8 cellular contexts compared by ENCODE assay signal in the genomic region with DNA sequence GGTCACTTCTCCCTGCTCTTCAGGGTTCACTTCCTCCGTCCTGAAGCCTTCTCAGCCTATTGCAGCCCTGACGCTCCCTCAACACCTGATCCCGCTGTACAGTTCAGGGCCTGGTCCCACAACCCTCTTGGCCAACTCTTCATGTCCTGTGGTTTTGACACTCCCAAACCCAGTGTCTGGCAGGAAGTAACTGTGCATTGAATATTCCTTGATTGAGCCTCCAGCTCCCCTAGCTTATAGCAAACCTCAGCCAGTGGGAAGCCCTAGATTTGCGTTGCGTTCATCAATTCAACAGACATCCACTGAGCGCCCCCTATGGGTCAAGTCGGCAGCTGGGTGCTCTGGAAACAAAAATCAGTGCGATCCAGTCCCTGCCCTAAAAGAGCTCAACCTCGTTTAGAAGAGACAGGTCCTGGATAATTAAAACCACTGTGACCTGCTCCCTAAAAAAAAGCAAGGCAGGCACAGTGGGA. TPM values are rescaled to one million over a fixed set of nuclear protein-coding genes. Genes with fewer than 3 reads are reported as not detected.
DNase-seq lines count a peak whose midpoint lies in the region; ATAC-seq and FAIRE-seq lines count a peak whose summit lies in the region.

No MANE protein-coding gene starts in this region.

- CTCF ChIA-PET in activated CD4-positive, alpha-beta memory T cell treated with anti-CD3 and anti-CD28 coated beads, Interleukin-2, amount 10 ng/mL, durations not matched to agents 7 days and 5 days (lab: Charles Lee), result interaction anchor here (0.6 to 2.6 kb wide), 12 partner anchors 9 to 880 kb away, joined by 3 to 18 read pairs (median 4); partner anchors contain the start of genes CLPX, PARP16 and PDCD7

- no peak for FAIRE-seq in RCC 7860 (lab: Jason Lieb, UNC)

- no peak overlapping the region for H3K27ac Mint-ChIP-seq in activated CD4-positive, alpha-beta memory T cell treated with anti-CD3 and anti-CD28 coated beads, Interleukin-2, amount 10 ng/mL, durations not matched to agents 7 days and 5 days

- no peak for ATAC-seq in GM21825 (IDR thresholded peaks at IDR 0.05; ENCODE audit: unreplicated experiment)

- H3K36me3 ChIP-seq in ES-I3 (ENCODE audit: insufficient read depth, low read length) (no peaks in the 10 kb centered on the region; the same call in 1 of the 2 replicates), esophagus (ENCODE audit: control insufficient read depth in 2 of 2, insufficient read depth in 2 of 2, low read length in 1 of 2) (peaks cover 5 to 27% of the 10 kb centered on the region in 2 donors)

- peaks cover 5% of the 10 kb centered on the region; the same call in 1 of the 2 replicates for H3K4me1 ChIP-seq in ES-I3 (ENCODE audit: insufficient read depth, low read length)
- H3K4me1 ChIP-seq in esophagus (ENCODE audit: control insufficient read depth in 2 of 2, insufficient read depth in 2 of 2, low read length in 1 of 2), result peaks cover 0 to 11% of the 10 kb centered on the region in 2 donors

- WGBS in esophagus, 2 donors, result 25 to 41% methylated on average over 9 of the region's 9 CpGs

- no peak overlapping the region for H3K4me3 ChIP-seq in esophagus (ENCODE audit: low read depth in 1 of 2, low read length in 2 of 2)

- DNase-seq in LHCN-M2 (ENCODE audit: low read depth) (peak; percentile 32), middle frontal gyrus (ENCODE audit: extremely low spot score, low spot score) (peak; percentile 64), stromal cell of bone marrow (ENCODE audit: low read depth) (peak; percentile 38), RCC 7860 (ENCODE audit: low spot score) (no peak)
- peak; percentile 57 for DNase-seq in activated CD4-positive, alpha-beta memory T cell treated with anti-CD3 and anti-CD28 coated beads, Interleukin-2, amount 10 ng/mL, durations not matched to agents 7 days and 5 days

- POLR2A ChIA-PET in activated CD4-positive, alpha-beta memory T cell treated with anti-CD3 and anti-CD28 coated beads, Interleukin-2, amount 10 ng/mL, durations not matched to agents 7 days and 5 days (lab: Charles Lee), result no interaction called here

- no peaks in the 10 kb centered on the region for H3K9me3 Mint-ChIP-seq in activated CD4-positive, alpha-beta memory T cell treated with anti-CD3 and anti-CD28 coated beads, Interleukin-2, amount 10 ng/mL, durations not matched to agents 7 days and 5 days

- no peak overlapping the region for H3K4me3 Mint-ChIP-seq in activated CD4-positive, alpha-beta memory T cell treated with anti-CD3 and anti-CD28 coated beads, Interleukin-2, amount 10 ng/mL, durations not matched to agents 7 days and 5 days

- peak overlapping the region; percentile 54; the same call in 1 of the 2 replicates for H3K9ac ChIP-seq in ES-I3 (ENCODE audit: low read depth, low read length)

- no peaks in the 10 kb centered on the region for H3K9me3 ChIP-seq in ES-I3 (ENCODE audit: control insufficient read depth, insufficient read depth, low read length)
- no peaks in the 10 kb centered on the region for H3K9me3 ChIP-seq in esophagus (ENCODE audit: control insufficient read depth in 2 of 2, insufficient read depth in 1 of 2, low read depth in 1 of 2, low read length in 1 of 2)

- H3K27ac ChIP-seq in esophagus (ENCODE audit: low read depth in 2 of 2, low read length in 1 of 2), result peak overlapping the region; percentile 69 to 89

- no peaks in the 10 kb centered on the region for H3K27me3 ChIP-seq in esophagus (ENCODE audit: control insufficient read depth in 1 of 2, insufficient read depth in 2 of 2, low read length in 2 of 2)

- no peaks in the 10 kb centered on the region for H3K27me3 Mint-ChIP-seq in activated CD4-positive, alpha-beta memory T cell treated with anti-CD3 and anti-CD28 coated beads, Interleukin-2, amount 10 ng/mL, durations not matched to agents 7 days and 5 days

- H3K36me3 Mint-ChIP-seq in activated CD4-positive, alpha-beta memory T cell treated with anti-CD3 and anti-CD28 coated beads, Interleukin-2, amount 10 ng/mL, durations not matched to agents 7 days and 5 days (ENCODE audit: low read depth), result peaks cover 25% of the 10 kb centered on the region

- H3K4me1 Mint-ChIP-seq in activated CD4-positive, alpha-beta memory T cell treated with anti-CD3 and anti-CD28 coated beads, Interleukin-2, amount 10 ng/mL, durations not matched to agents 7 days and 5 days, result peaks cover 6% of the 10 kb centered on the region

RNA-seq across cellular contexts. Expression of gene UBAP1L, which starts 13.5 kb away (rescaled TPM):
- total RNA-seq in LHCN-M2 (2014; rRNA removed), result 0.38 and 0.69 TPM in 2 replicates
- polyA plus RNA-seq in LHCN-M2 (2012), result 0.19 TPM
- total RNA-seq in activated CD4-positive, alpha-beta memory T cell treated with anti-CD3 and anti-CD28 coated beads, Interleukin-2, amount 10 ng/mL, durations not matched to agents 7 days and 5 days, result 1 to 10 TPM; 3.0 to 3.3 TPM
- polyA plus RNA-seq in esophagus, result 1 to 10 TPM in 1 of 2 donors, under 1 TPM in 1; 0.89 to 5.7 TPM

RNA-seq across cellular contexts. Expression of gene KBTBD13, which starts 24.9 kb away (rescaled TPM):
- not detected in 2 replicates for total RNA-seq in LHCN-M2 (2014; rRNA removed)
- not detected for polyA plus RNA-seq in LHCN-M2 (2012)
- not detected for total RNA-seq in activated CD4-positive, alpha-beta memory T cell treated with anti-CD3 and anti-CD28 coated beads, Interleukin-2, amount 10 ng/mL, durations not matched to agents 7 days and 5 days
- not detected for polyA plus RNA-seq in esophagus

RNA-seq across cellular contexts. Expression of gene PDCD7, which starts 32.2 kb away (rescaled TPM):
- total RNA-seq in LHCN-M2 (2014; rRNA removed), result 15.6 and 18.2 TPM in 2 replicates
- polyA plus RNA-seq in LHCN-M2 (2012), result 8.6 TPM
- 10 to 100 TPM; 37.8 to 38.9 TPM for total RNA-seq in activated CD4-positive, alpha-beta memory T cell treated with anti-CD3 and anti-CD28 coated beads, Interleukin-2, amount 10 ng/mL, durations not matched to agents 7 days and 5 days
- polyA plus RNA-seq in esophagus, result 10 to 100 TPM; 11.9 to 17.8 TPM

RNA-seq across cellular contexts. Expression of gene RASL12, which starts 33.7 kb away (rescaled TPM):
- not detected in 2 replicates for total RNA-seq in LHCN-M2 (2014; rRNA removed)
- polyA plus RNA-seq in LHCN-M2 (2012), result not detected
- not detected for total RNA-seq in activated CD4-positive, alpha-beta memory T cell treated with anti-CD3 and anti-CD28 coated beads, Interleukin-2, amount 10 ng/mL, durations not matched to agents 7 days and 5 days
- polyA plus RNA-seq in esophagus, result 10 to 100 TPM in 1 of 2 donors, 1 to 10 TPM in 1; 2.6 to 10.9 TPM

RNA-seq across cellular contexts. Expression of gene SLC51B, which starts 56.3 kb away (rescaled TPM):
- 0.23 TPM in 1 of 2 replicates, not detected in the other for total RNA-seq in LHCN-M2 (2014; rRNA removed)
- polyA plus RNA-seq in LHCN-M2 (2012), result not detected
- total RNA-seq in activated CD4-positive, alpha-beta memory T cell treated with anti-CD3 and anti-CD28 coated beads, Interleukin-2, amount 10 ng/mL, durations not matched to agents 7 days and 5 days, result not detected
- under 1 TPM; 0.08 to 0.12 TPM for polyA plus RNA-seq in esophagus
